ENCODE assay signal across 9 cellular contexts in the genomic region with DNA sequence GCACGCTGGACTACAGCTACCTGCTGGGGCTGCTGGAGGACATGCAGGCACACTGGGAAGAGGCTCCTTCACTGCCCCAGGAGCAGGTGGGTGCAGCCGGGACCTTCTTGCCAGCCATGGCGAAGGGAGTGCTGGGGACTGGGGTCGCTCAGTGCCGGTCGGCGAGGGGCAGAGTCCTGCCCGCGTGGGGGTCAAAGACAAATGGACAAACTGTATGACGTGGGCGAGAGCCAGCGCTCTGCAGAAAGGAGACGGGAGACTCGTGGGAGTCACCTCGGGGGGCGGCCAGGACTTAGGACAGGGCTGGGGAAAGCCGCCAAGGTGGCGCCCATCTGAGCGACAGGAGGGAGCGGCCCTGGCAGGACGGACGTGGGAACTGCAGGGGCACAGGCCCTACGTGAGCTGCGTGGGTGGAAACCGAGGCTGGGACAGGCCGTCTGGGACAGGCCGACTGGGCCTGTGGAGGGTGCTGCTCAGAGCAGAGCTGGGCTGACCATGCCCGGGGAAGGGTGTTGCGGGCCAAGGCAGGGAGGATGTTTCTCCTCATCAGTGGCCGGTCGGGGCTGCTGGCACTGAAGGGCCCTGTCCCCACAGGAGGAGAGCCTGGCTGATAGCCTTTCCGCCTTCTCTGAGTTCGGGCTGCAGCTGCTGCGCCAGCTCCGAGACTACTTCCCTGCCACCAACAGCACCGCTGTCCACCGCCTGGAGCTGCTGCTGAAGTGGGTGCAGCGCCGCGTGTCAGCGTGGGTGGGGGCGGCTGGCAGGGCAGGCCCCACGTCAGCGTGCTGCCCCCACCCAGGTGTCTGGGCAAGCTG. TPM values are rescaled to one million over a fixed set of nuclear protein-coding genes. Genes with fewer than 3 reads are reported as not detected.
DNase-seq lines count a peak whose midpoint lies in the region; ATAC-seq, FAIRE-seq and TF ChIP-seq lines count a peak whose summit lies in the region.
"Had no signal": no experiment of that assay in that cellular context is flagged by ENCODE, and none has a peak within 500 bp of the region (broad histone marks: within the 10 kb centered on the region; RNA-seq: fewer than 3 reads in every experiment).

No MANE protein-coding gene starts in this region.

- H3K27ac ChIP-seq in HEK293 (ENCODE audit: extremely low read depth, low read depth, low read length): no peak overlapping the region
- no peak overlapping the region for H3K27ac ChIP-seq in GM12878 (ENCODE audit: control insufficient read depth, insufficient read depth)
- no peak overlapping the region for H3K27ac ChIP-seq in small intestine (ENCODE audit: low read depth in 1 of 2, low read length in 1 of 2)

- H3K36me3 ChIP-seq in BE2C: peaks cover 3% of the 10 kb centered on the region; the same call in 1 of the 2 replicates
- peaks cover 0 to 13% of the 10 kb centered on the region in 2 experiments; a peak in 1 of 3 replicates for H3K36me3 ChIP-seq in HEK293 (ENCODE audit: control insufficient read depth in 2 of 2, insufficient read depth in 1 of 2, low read length in 2 of 2)
- peaks cover 0 to 2% of the 10 kb centered on the region in 2 experiments; a peak in 3 of 4 replicates for H3K36me3 ChIP-seq in GM12878 (ENCODE audit: control insufficient read depth in 2 of 2, insufficient read depth in 2 of 2, low read length in 1 of 2)
- H3K36me3 ChIP-seq in small intestine (ENCODE audit: control insufficient read depth in 2 of 2, insufficient read depth in 2 of 2, low read length in 2 of 2): peaks cover 0 to 1% of the 10 kb centered on the region in 2 donors

- intact Hi-C loops in GM12878 (cut with micrococcal nuclease; ENCODE audit: unreplicated experiment): no loop called here

- H3K9ac ChIP-seq in GM12878 (ENCODE audit: control insufficient read depth, insufficient read depth, low read length): no peak overlapping the region

- peaks cover 9% of the 10 kb centered on the region for H3K4me1 Mint-ChIP-seq in mesothelial cell of epicardium

- SMC1A ChIA-PET in GM12878 (lab: Charles Lee; ENCODE audit: uncharacterized antibody, unreplicated experiment): interaction anchor here (0.7 kb wide), 1 partner anchor 39 kb away, joined by 3 read pairs; no protein-coding TSS in a partner anchor

- no peaks in the 10 kb centered on the region for H3K36me3 Mint-ChIP-seq in mesothelial cell of epicardium

- CTCF ChIA-PET in HEK293 (lab: Yijun Ruan, JAX): interaction anchor here (0.6 to 1.1 kb wide), 4 partner anchors 11 to 241 kb away, joined by 3 to 4 read pairs (median 3); no protein-coding TSS in a partner anchor
- CTCF ChIA-PET in GM12878 (lab: Yijun Ruan, JAX): interaction anchor here (0.9 to 1.5 kb wide), 3 partner anchors 20 to 47 kb away, joined by 3 to 7 read pairs (median 4); no protein-coding TSS in a partner anchor

- POLR2A ChIA-PET in HEK293 (lab: Yijun Ruan, JAX) (interaction anchor here (0.5 to 1.8 kb wide), 8 partner anchors 8 to 77 kb away, joined by 3 to 10 read pairs (median 5); partner anchors contain the start of genes BAIAP3, GNPTG, TSR3 and UBE2I), GM12878 (lab: Charles Lee) (interaction anchor here (1.0 to 1.5 kb wide), 2 partner anchors 13 to 65 kb away, joined by 3 read pairs; no protein-coding TSS in a partner anchor)

- no peaks in the 10 kb centered on the region for H4K20me1 ChIP-seq in GM12878 (ENCODE audit: control insufficient read depth, insufficient read depth)

- H3K4me3 ChIP-seq in BE2C (ENCODE audit: low read depth, low read length): 0 out of 2 replicates have a peak overlapping the region, but pooled peaks have one; percentile 15
- H3K4me3 ChIP-seq in HEK293 (ENCODE audit: low read depth, low read length): peak overlapping the region; percentile 12
- no peak overlapping the region for H3K4me3 ChIP-seq in GM12878
- peak overlapping the region in 1 of 2 donors; percentile 52 for H3K4me3 ChIP-seq in small intestine (ENCODE audit: low read depth in 1 of 2, low read length in 2 of 2)
- H3K4me3 ChIP-seq in foreskin fibroblast (ENCODE audit: low read depth in 1 of 2, low read length in 2 of 2): no peak overlapping the region
- H3K4me3 ChIP-seq: lung had no signal

- ATAC-seq in GM12878: no peak

- no peaks in the 10 kb centered on the region for H3K9me3 Mint-ChIP-seq in mesothelial cell of epicardium

- DNase-seq in BE2C (no peak), GM12878 (ENCODE audit: low read depth, low spot score) (no peak), mesothelial cell of epicardium (ENCODE audit: low spot score in 2 of 2, unreplicated experiment in 2 of 2) (no peak), small intestine (no peak), foreskin fibroblast (no peak)
- no peak for DNase-seq in NK-92 treated with Interleukin-12 subunit alpha and Interleukin-12 subunit beta, amount 100 ng/mL, for 24 hours (lab: John Stamatoyannopoulos, UW)
- DNase-seq in activated CD4-positive, CD25-positive, alpha-beta regulatory T cell (lab: John Stamatoyannopoulos, UW): no peak

- RAD21 ChIA-PET in GM12878 (lab: Charles Lee; ENCODE audit: unreplicated experiment): interaction anchor here (0.9 to 1.4 kb wide), 2 partner anchors 17 to 35 kb away, joined by 3 read pairs; no protein-coding TSS in a partner anchor

- H3K4me1 ChIP-seq in BE2C (peaks cover 8% of the 10 kb centered on the region), HEK293 (ENCODE audit: control insufficient read depth, insufficient read depth, low read length) (peaks cover 4% of the 10 kb centered on the region; the same call in 1 of the 2 replicates), GM12878 (ENCODE audit: control insufficient read depth, insufficient read depth, low read length) (peaks cover 11% of the 10 kb centered on the region), small intestine (ENCODE audit: control insufficient read depth in 2 of 2, insufficient read depth in 1 of 2, low read depth in 1 of 2, low read length in 1 of 2) (peaks cover 0 to 2% of the 10 kb centered on the region in 2 donors)

- TF ChIP-seq POLR2A in GM12878 (IDR thresholded peaks at IDR 0.05; ENCODE audit: low read depth, low read length): no peak

- no peak overlapping the region for H2AFZ ChIP-seq in GM12878 (ENCODE audit: control insufficient read depth, low read depth, low read length)

- TF ChIP-seq CTCF in BE2C (IDR thresholded peaks at IDR 0.05; ENCODE audit: low read depth, low read length) (no peak), HEK293 (tag by site-specific recombination; IDR thresholded peaks at IDR 0.05) (no peak), GM12878 (IDR thresholded peaks at IDR 0.05 in 2 of 3, conservative IDR thresholded peaks at IDR 0.05 in 1 of 3; ENCODE audit: control insufficient read depth in 2 of 3, extremely low read depth in 1 of 3, insufficient read depth in 1 of 3, low read depth in 3 of 3, low read length in 3 of 3) (no peak), mesothelial cell of epicardium (IDR thresholded peaks at IDR 0.05; ENCODE audit: unreplicated experiment) (no peak), foreskin fibroblast (IDR thresholded peaks at IDR 0.05; ENCODE audit: low read depth, low read length) (no peak)

- no peaks in the 10 kb centered on the region for H3K79me2 ChIP-seq in GM12878 (ENCODE audit: control insufficient read depth, insufficient read depth, low read length)

- H3K4me3 Mint-ChIP-seq in mesothelial cell of epicardium: peak overlapping the region; percentile 68

- in situ Hi-C loops in GM12878 (cut with MboI): no loop called here

- no peak for TF ChIP-seq EP300 in GM12878 (IDR thresholded peaks at IDR 0.05; ENCODE audit: borderline replicate concordance in 1 of 2, control insufficient read depth in 1 of 2, low read depth in 2 of 2, low read length in 2 of 2)

- H3K27me3 ChIP-seq in BE2C: peaks cover 40% of the 10 kb centered on the region
- H3K27me3 ChIP-seq in GM12878 (replicated peaks in 1 of 2; ENCODE audit: control insufficient read depth in 2 of 2, insufficient read depth in 2 of 2, low read length in 1 of 2): no peaks in the 10 kb centered on the region
- no peaks in the 10 kb centered on the region for H3K27me3 ChIP-seq in small intestine (ENCODE audit: control insufficient read depth in 2 of 2, insufficient read depth in 2 of 2, low read length in 2 of 2)

- H3K27ac Mint-ChIP-seq in mesothelial cell of epicardium: no peak overlapping the region

- FAIRE-seq in GM12878 (lab: Jason Lieb, UNC) (no peak), small intestine (lab: Jason Lieb, UNC) (no peak)

- TF ChIP-seq RAD21 in GM12878 (IDR thresholded peaks at IDR 0.05; ENCODE audit: insufficient read depth, low read depth, low read length): no peak

- 47% methylated on average over 34 of the region's 44 CpGs for WGBS in GM12878 (ENCODE audit: insufficient coverage, insufficient replicate concordance, low lambda C conversion rate, missing lambda C conversion rate)
- 18 to 54% (median 30%) methylated on average over 41 to 44 of the region's 44 CpGs for WGBS in small intestine, 3 donors

- H3K4me2 ChIP-seq in GM12878 (ENCODE audit: control insufficient read depth, insufficient read depth): peak overlapping the region; percentile 78

- no peaks in the 10 kb centered on the region for H3K9me3 ChIP-seq in BE2C
- H3K9me3 ChIP-seq in HEK293 (ENCODE audit: control insufficient read depth, insufficient read depth, low read depth, low read length): no peaks in the 10 kb centered on the region
- no peaks in the 10 kb centered on the region for H3K9me3 ChIP-seq in GM12878 (replicated peaks; ENCODE audit: control insufficient read depth, insufficient read depth, low read length)
- no peaks in the 10 kb centered on the region for H3K9me3 ChIP-seq in small intestine (ENCODE audit: control insufficient read depth, low read depth)

- BruUV-seq in GM12878 (replicated peaks; lab: Mats Ljungman, UMichigan): no TSS peak

- H3K27me3 Mint-ChIP-seq in mesothelial cell of epicardium (ENCODE audit: low read depth): peaks cover 33% of the 10 kb centered on the region

RNA-seq across cellular contexts. Expression of gene TSR3, which starts 8.0 kb away (rescaled TPM):
- 122 TPM for polyA plus RNA-seq in BE2C (2012; ENCODE audit: insufficient read depth, insufficient read length, low read depth)
- 6.0 and 6.3 TPM in 2 replicates for total RNA-seq in GM12878 (2013; cell fraction: nucleolus; rRNA removed)
- total RNA-seq in GM12878 (2014; rRNA removed) (72.7 and 73.7 TPM in 2 replicates), GM12878 (2014; rRNA removed; fragmentation: Illumina TruSeq; extraction: Trizol) (20.9 and 23.4 TPM in 2 replicates), GM12878 (2021) (66.1 and 67.6 TPM in 2 replicates), mesothelial cell of epicardium (42.1 to 43.7 TPM (median 42.7 TPM) in 3 replicates)
- 7.7 TPM for polyA plus RNA-seq in GM12878 (2011; ENCODE audit: low read depth)
- polyA plus RNA-seq in GM12878 (2011; rRNA removed) (12.3 and 26.2 TPM in 2 replicates), GM12878 (2014; fragmentation: Illumina TruSeq; extraction: Trizol) (0.81 and 9.9 TPM in 2 replicates), GM12878 (2014; fragmentation: Nextera tagmentation; extraction: Ambion mirVana) (10 to 100 TPM in 1 of 2 experiments, 1 to 10 TPM in 1; 3.4 to 11.2 TPM), GM12878 (2014; rRNA removed) (72.2 and 86.1 TPM in 2 replicates), GM12878 (2016; fragmentation: Nextera tagmentation; extraction: Ambion mirVana) (100 to 1,000 TPM; 101 to 108 TPM), small intestine (10 to 100 TPM; 55.4 to 67.8 (median 59.2) TPM)
- 37.2 and 58.2 TPM in 2 replicates for polyA plus RNA-seq in GM12878 (2011; cell fraction: cytosol; rRNA removed)
- polyA plus RNA-seq in GM12878 (2011; cell fraction: nucleus; rRNA removed): 25.4 and 32.3 TPM in 2 replicates
- polyA plus RNA-seq in GM12878 (2012): 36.1 and 41.1 TPM in 2 replicates
- polyA minus RNA-seq in GM12878 (2011; rRNA and poly(A)+ RNA removed): 5.3 and 22.8 TPM in 2 replicates
- polyA minus RNA-seq in GM12878 (2011; cell fraction: cytosol; rRNA and poly(A)+ RNA removed): 16.0 and 19.3 TPM in 2 replicates
- 6.5 and 9.8 TPM in 2 replicates for polyA minus RNA-seq in GM12878 (2011; cell fraction: nucleus; rRNA and poly(A)+ RNA removed)

RNA-seq across cellular contexts. Expression of gene GNPTG, which starts 8.1 kb away (rescaled TPM):
- 61.1 TPM for polyA plus RNA-seq in BE2C (2012; ENCODE audit: insufficient read depth, insufficient read length, low read depth)
- 14.1 and 16.1 TPM in 2 replicates for total RNA-seq in GM12878 (2013; cell fraction: nucleolus; rRNA removed)
- total RNA-seq in GM12878 (2014; rRNA removed) (19.8 and 21.9 TPM in 2 replicates), GM12878 (2014; rRNA removed; fragmentation: Illumina TruSeq; extraction: Trizol) (10.7 TPM in 2 replicates), GM12878 (2021) (23.6 and 25.3 TPM in 2 replicates), mesothelial cell of epicardium (47.8 to 52.9 TPM (median 48.4 TPM) in 3 replicates)
- 8.7 TPM for polyA plus RNA-seq in GM12878 (2011; ENCODE audit: low read depth)
- polyA plus RNA-seq in GM12878 (2011; rRNA removed) (9.5 and 19.9 TPM in 2 replicates), GM12878 (2014; fragmentation: Illumina TruSeq; extraction: Trizol) (2.5 and 7.9 TPM in 2 replicates), GM12878 (2014; fragmentation: Nextera tagmentation; extraction: Ambion mirVana) (1 to 10 TPM in 1 of 2 experiments, under 1 TPM in 1; 0.80 to 2.4 TPM), GM12878 (2014; rRNA removed) (29.9 and 36.9 TPM in 2 replicates), GM12878 (2016; fragmentation: Nextera tagmentation; extraction: Ambion mirVana) (10 to 100 TPM; 25.9 to 32.6 TPM), small intestine (10 to 100 TPM; 34.3 to 51.5 (median 36.2) TPM)
- polyA plus RNA-seq in GM12878 (2011; cell fraction: cytosol; rRNA removed): 27.0 and 37.0 TPM in 2 replicates
- polyA plus RNA-seq in GM12878 (2011; cell fraction: nucleus; rRNA removed): 63.8 and 81.0 TPM in 2 replicates
- 21.9 and 23.7 TPM in 2 replicates for polyA plus RNA-seq in GM12878 (2012)
- 7.9 and 8.0 TPM in 2 replicates for polyA minus RNA-seq in GM12878 (2011; rRNA and poly(A)+ RNA removed)
- 7.3 and 8.2 TPM in 2 replicates for polyA minus RNA-seq in GM12878 (2011; cell fraction: cytosol; rRNA and poly(A)+ RNA removed)
- polyA minus RNA-seq in GM12878 (2011; cell fraction: nucleus; rRNA and poly(A)+ RNA removed): 6.5 and 16.5 TPM in 2 replicates

RNA-seq across cellular contexts. Expression of gene BAIAP3, which starts 10.2 kb away (rescaled TPM):
- polyA plus RNA-seq in BE2C (2012; ENCODE audit: insufficient read depth, insufficient read length, low read depth): 0.96 TPM
- total RNA-seq in GM12878 (2013; cell fraction: nucleolus; rRNA removed): 0.37 and 0.44 TPM in 2 replicates
- total RNA-seq in GM12878 (2014; rRNA removed) (0.17 TPM in 1 of 2 replicates, not detected in the other), GM12878 (2014; rRNA removed; fragmentation: Illumina TruSeq; extraction: Trizol) (not detected in 2 replicates), GM12878 (2021) (0.56 and 0.58 TPM in 2 replicates), mesothelial cell of epicardium (1.3 to 2.4 TPM (median 2.3 TPM) in 3 replicates)
- polyA plus RNA-seq in GM12878 (2011; ENCODE audit: low read depth): 0.35 TPM
- polyA plus RNA-seq in GM12878 (2011; rRNA removed) (0.03 and 0.16 TPM in 2 replicates), GM12878 (2014; fragmentation: Illumina TruSeq; extraction: Trizol) (0.03 TPM in 1 of 2 replicates, not detected in the other), GM12878 (2014; fragmentation: Nextera tagmentation; extraction: Ambion mirVana) (not detected), GM12878 (2014; rRNA removed) (0.56 TPM in 2 replicates), GM12878 (2016; fragmentation: Nextera tagmentation; extraction: Ambion mirVana) (under 1 TPM; 0.14 to 0.31 TPM), small intestine (10 to 100 TPM in 1 of 3 donors, 1 to 10 TPM in 2; 4.5 to 10.5 (median 6.5) TPM)
- polyA plus RNA-seq in GM12878 (2011; cell fraction: cytosol; rRNA removed): 0.03 and 0.15 TPM in 2 replicates
- polyA plus RNA-seq in GM12878 (2011; cell fraction: nucleus; rRNA removed): 0.99 and 1.3 TPM in 2 replicates
- polyA plus RNA-seq in GM12878 (2012): 0.70 and 1.6 TPM in 2 replicates
- not detected in 2 replicates for polyA minus RNA-seq in GM12878 (2011; rRNA and poly(A)+ RNA removed)
- not detected in 2 replicates for polyA minus RNA-seq in GM12878 (2011; cell fraction: cytosol; rRNA and poly(A)+ RNA removed)
- 0.19 and 0.48 TPM in 2 replicates for polyA minus RNA-seq in GM12878 (2011; cell fraction: nucleus; rRNA and poly(A)+ RNA removed)

RNA-seq across cellular contexts. Expression of gene UBE2I, which starts 34.2 kb away (rescaled TPM):
- polyA plus RNA-seq in BE2C (2012; ENCODE audit: insufficient read depth, insufficient read length, low read depth): 219 TPM
- 139 and 148 TPM in 2 replicates for total RNA-seq in GM12878 (2013; cell fraction: nucleolus; rRNA removed)
- total RNA-seq in GM12878 (2014; rRNA removed) (65.2 and 69.3 TPM in 2 replicates), GM12878 (2014; rRNA removed; fragmentation: Illumina TruSeq; extraction: Trizol) (92.2 and 104 TPM in 2 replicates), GM12878 (2021) (180 and 210 TPM in 2 replicates), mesothelial cell of epicardium (205 to 214 TPM (median 208 TPM) in 3 replicates)
- 82.4 TPM for polyA plus RNA-seq in GM12878 (2011; ENCODE audit: low read depth)
- polyA plus RNA-seq in GM12878 (2011; rRNA removed) (181 and 188 TPM in 2 replicates), GM12878 (2014; fragmentation: Illumina TruSeq; extraction: Trizol) (243 and 265 TPM in 2 replicates), GM12878 (2014; fragmentation: Nextera tagmentation; extraction: Ambion mirVana) (10 to 100 TPM; 47.5 to 51.5 TPM), GM12878 (2014; rRNA removed) (203 and 205 TPM in 2 replicates), GM12878 (2016; fragmentation: Nextera tagmentation; extraction: Ambion mirVana) (100 to 1,000 TPM; 200 to 204 TPM), small intestine (10 to 100 TPM; 38.7 to 85.5 (median 44.0) TPM)
- 110 and 129 TPM in 2 replicates for polyA plus RNA-seq in GM12878 (2011; cell fraction: cytosol; rRNA removed)
- polyA plus RNA-seq in GM12878 (2011; cell fraction: nucleus; rRNA removed): 167 and 229 TPM in 2 replicates
- 115 and 125 TPM in 2 replicates for polyA plus RNA-seq in GM12878 (2012)
- 94.4 and 94.6 TPM in 2 replicates for polyA minus RNA-seq in GM12878 (2011; rRNA and poly(A)+ RNA removed)
- polyA minus RNA-seq in GM12878 (2011; cell fraction: cytosol; rRNA and poly(A)+ RNA removed): 48.2 and 58.6 TPM in 2 replicates
- polyA minus RNA-seq in GM12878 (2011; cell fraction: nucleus; rRNA and poly(A)+ RNA removed): 56.3 and 111 TPM in 2 replicates

Comparison
In these comparisons a context has a peak if more than half of its experiments do, and no peak if none do; other contexts are left out.
1. H3K4me3 ChIP-seq: peak in BE2C (single experiment) and HEK293 (single experiment); none in GM12878 (single experiment) and foreskin fibroblast (0 of 2).